ENCODE assay signal across 8 cellular contexts in the genomic region with DNA sequence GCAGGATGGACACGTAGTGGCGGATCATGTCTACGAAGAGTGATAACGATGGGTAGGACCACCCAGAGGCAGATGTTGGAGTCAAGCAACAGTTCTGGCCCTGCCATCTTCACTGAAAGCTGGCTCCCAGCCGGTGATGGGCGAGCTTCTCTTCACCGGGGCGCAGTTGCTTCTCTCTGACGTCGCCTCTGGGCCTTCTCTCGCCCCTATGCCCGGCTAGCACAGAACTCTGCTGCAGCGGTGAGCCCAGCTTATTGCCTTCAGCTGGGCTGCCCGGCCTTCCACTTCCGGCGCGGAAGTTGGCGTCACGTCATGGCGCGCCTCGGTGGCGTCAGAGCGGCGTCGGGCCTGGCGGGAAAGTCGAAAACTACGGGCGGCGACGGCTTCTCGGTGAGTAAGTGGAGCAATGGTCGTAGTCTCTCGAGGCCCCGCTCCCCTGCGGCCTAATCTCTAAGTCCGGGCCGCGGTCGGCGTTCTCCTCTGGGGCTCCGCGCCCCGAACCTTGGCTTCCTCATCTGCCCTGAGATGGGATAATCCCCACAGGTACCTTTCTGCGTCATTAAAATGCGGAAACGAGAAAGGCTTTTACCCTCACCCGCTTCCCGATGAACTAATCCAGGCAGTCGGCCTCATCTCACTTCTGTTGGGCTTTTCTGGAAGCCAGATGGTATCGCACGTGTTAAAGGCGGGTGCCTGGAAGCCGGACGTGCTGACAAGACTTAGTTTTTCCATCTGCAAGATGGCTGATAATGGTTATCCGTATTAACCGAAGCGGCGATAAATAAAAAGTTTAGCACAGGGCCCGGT. TPM values are rescaled to one million over a fixed set of nuclear protein-coding genes. Genes with fewer than 3 reads are reported as not detected.
DNase-seq lines count a peak whose midpoint lies in the region; ATAC-seq and TF ChIP-seq lines count a peak whose summit lies in the region.

Gene FANCD2, plus strand, starts transcription at position 354 of the 807 bp plus-strand sequence. CDS start 2,221 bp downstream, outside the sequence.

- H3F3A ChIP-seq in GM23338 (replicated peaks; ENCODE audit: low read depth): no peaks in the 10 kb centered on the region

- peaks cover 33% of the 10 kb centered on the region for H3K36me3 Mint-ChIP-seq in GM23338 (ENCODE audit: low read depth)
- H3K36me3 Mint-ChIP-seq in neural crest cell (ENCODE audit: low read depth): peaks cover 3% of the 10 kb centered on the region

- H3K27ac Mint-ChIP-seq in GM23338 (peak within 1 kb of the TSS; percentile 99), neural crest cell (ENCODE audit: unreplicated experiment) (peak within 1 kb of the TSS; percentile 96)

- H3K4me3 ChIP-seq in GM23338: peak within 1 kb of the TSS; percentile 71
- peak within 1 kb of the TSS; percentile 96 for H3K4me3 ChIP-seq in fibroblast of villous mesenchyme (ENCODE audit: low read depth, low read length)
- H3K4me3 ChIP-seq in stomach: peak within 1 kb of the TSS; percentile 65 to 98 (median 85)

- H2AFZ ChIP-seq in GM23338: peak within 1 kb of the TSS; percentile 87

- peak within 1 kb of the TSS; percentile 96 for H3K27ac ChIP-seq in GM23338 (ENCODE audit: low read depth)
- peak within 1 kb of the TSS; percentile 63 to 88 (median 79) for H3K27ac ChIP-seq in stomach

- peak within 1 kb of the TSS; percentile 89 for H3K9ac ChIP-seq in ES-I3 (ENCODE audit: low read depth, low read length)

- peak; percentile 91 for DNase-seq in GM23338 (ENCODE audit: low spot score)
- peak; percentile 74 to 78 for DNase-seq in Kasumi-1 (lab: John Stamatoyannopoulos, UW)
- peak; percentile 43 for DNase-seq in SHP77 treated with DMSO at 0.1 percent for 48 hours (lab: John Stamatoyannopoulos, UW)
- DNase-seq in activated gamma-delta T cell (lab: John Stamatoyannopoulos, UW): peak; percentile 86
- peak; percentile 91 for DNase-seq in fibroblast of villous mesenchyme (ENCODE audit: low read depth)
- peak; percentile 87 for DNase-seq in neural crest cell (ENCODE audit: low read depth, low spot score)
- DNase-seq in stomach: peak; percentile 92

- H3K9me3 Mint-ChIP-seq in GM23338 (no peaks in the 10 kb centered on the region), neural crest cell (no peaks in the 10 kb centered on the region)

- H3K9me3 ChIP-seq in ES-I3 (ENCODE audit: control insufficient read depth, insufficient read depth, low read length): no peaks in the 10 kb centered on the region
- H3K9me3 ChIP-seq in stomach: no peaks in the 10 kb centered on the region

- TF ChIP-seq CTCF in GM23338 (conservative IDR thresholded peaks at IDR 0.05; ENCODE audit: low read depth in 2 of 2) (no peak), fibroblast of villous mesenchyme (IDR thresholded peaks at IDR 0.05; ENCODE audit: insufficient read depth, low read depth, low read length) (no peak), neural crest cell (conservative IDR thresholded peaks at IDR 0.05) (peak; percentile 22), stomach (IDR thresholded peaks at IDR 0.05) (peak in 1 of 7 experiments; percentile 10)

- 0 out of 2 replicates have a peak, but pooled peaks cover 2% of the 10 kb centered on the region for H3K36me3 ChIP-seq in ES-I3 (ENCODE audit: insufficient read depth, low read length)
- H3K36me3 ChIP-seq in GM23338 (ENCODE audit: insufficient read depth): no peaks in the 10 kb centered on the region
- peaks cover 16 to 27% (median 27%) of the 10 kb centered on the region in 4 donors for H3K36me3 ChIP-seq in stomach

- H3K27me3 ChIP-seq in GM23338 (ENCODE audit: insufficient read depth) (no peaks in the 10 kb centered on the region), stomach (no peaks in the 10 kb centered on the region)

- TF ChIP-seq EP300 in stomach (IDR thresholded peaks at IDR 0.05): no peak

- H4K20me1 ChIP-seq in GM23338 (replicated peaks; ENCODE audit: insufficient read depth): no peaks in the 10 kb centered on the region

- H3K4me1 ChIP-seq in ES-I3 (ENCODE audit: insufficient read depth, low read length) (0 out of 2 replicates have a peak, but pooled peaks cover 5% of the 10 kb centered on the region), GM23338 (ENCODE audit: insufficient read depth) (peaks cover 6% of the 10 kb centered on the region), stomach (peaks cover 14 to 38% (median 34%) of the 10 kb centered on the region in 4 donors)

- H3K9me2 ChIP-seq in GM23338 (ENCODE audit: insufficient read depth): no peaks in the 10 kb centered on the region

- H3K79me2 ChIP-seq in GM23338 (replicated peaks; ENCODE audit: insufficient read depth): peaks cover 59% of the 10 kb centered on the region

- peaks cover 8% of the 10 kb centered on the region for H3K27me3 Mint-ChIP-seq in GM23338 (ENCODE audit: insufficient read depth, low read depth, poor library complexity)
- no peaks in the 10 kb centered on the region for H3K27me3 Mint-ChIP-seq in neural crest cell (ENCODE audit: low read depth)

- intact Hi-C loops in stomach (cut with DNase I; ENCODE audit: low total_unique reads): no loop called here

- peak; percentile 97 for ATAC-seq in GM23338

- H3K4me2 ChIP-seq in GM23338: peak within 1 kb of the TSS; percentile 88

- H3K4me3 Mint-ChIP-seq in GM23338 (peak within 1 kb of the TSS; percentile 99), neural crest cell (peak within 1 kb of the TSS; percentile 95)

- 0 to 1% (median 0%) methylated on average over 20 to 61 of the region's 61 CpGs for WGBS in stomach, 5 donors

- no peak for TF ChIP-seq POLR2A in stomach (IDR thresholded peaks at IDR 0.05)

- H3K4me1 Mint-ChIP-seq in GM23338 (peaks cover 5% of the 10 kb centered on the region; the same call in 2 of the 3 replicates), neural crest cell (peaks cover 24% of the 10 kb centered on the region)

TF ChIP-seq in GM23338, 12 proteins besides CTCF, POLR2A, EP300 and RAD21 (continues in another document):
- TF ChIP-seq CREB1 (CRISPR knock-in tag; IDR thresholded peaks at IDR 0.05; ENCODE audit: low read depth): peak; percentile 100
- no peak for TF ChIP-seq NANOG (IDR thresholded peaks at IDR 0.05; ENCODE audit: borderline replicate concordance)
- TF ChIP-seq, protein P1, sequence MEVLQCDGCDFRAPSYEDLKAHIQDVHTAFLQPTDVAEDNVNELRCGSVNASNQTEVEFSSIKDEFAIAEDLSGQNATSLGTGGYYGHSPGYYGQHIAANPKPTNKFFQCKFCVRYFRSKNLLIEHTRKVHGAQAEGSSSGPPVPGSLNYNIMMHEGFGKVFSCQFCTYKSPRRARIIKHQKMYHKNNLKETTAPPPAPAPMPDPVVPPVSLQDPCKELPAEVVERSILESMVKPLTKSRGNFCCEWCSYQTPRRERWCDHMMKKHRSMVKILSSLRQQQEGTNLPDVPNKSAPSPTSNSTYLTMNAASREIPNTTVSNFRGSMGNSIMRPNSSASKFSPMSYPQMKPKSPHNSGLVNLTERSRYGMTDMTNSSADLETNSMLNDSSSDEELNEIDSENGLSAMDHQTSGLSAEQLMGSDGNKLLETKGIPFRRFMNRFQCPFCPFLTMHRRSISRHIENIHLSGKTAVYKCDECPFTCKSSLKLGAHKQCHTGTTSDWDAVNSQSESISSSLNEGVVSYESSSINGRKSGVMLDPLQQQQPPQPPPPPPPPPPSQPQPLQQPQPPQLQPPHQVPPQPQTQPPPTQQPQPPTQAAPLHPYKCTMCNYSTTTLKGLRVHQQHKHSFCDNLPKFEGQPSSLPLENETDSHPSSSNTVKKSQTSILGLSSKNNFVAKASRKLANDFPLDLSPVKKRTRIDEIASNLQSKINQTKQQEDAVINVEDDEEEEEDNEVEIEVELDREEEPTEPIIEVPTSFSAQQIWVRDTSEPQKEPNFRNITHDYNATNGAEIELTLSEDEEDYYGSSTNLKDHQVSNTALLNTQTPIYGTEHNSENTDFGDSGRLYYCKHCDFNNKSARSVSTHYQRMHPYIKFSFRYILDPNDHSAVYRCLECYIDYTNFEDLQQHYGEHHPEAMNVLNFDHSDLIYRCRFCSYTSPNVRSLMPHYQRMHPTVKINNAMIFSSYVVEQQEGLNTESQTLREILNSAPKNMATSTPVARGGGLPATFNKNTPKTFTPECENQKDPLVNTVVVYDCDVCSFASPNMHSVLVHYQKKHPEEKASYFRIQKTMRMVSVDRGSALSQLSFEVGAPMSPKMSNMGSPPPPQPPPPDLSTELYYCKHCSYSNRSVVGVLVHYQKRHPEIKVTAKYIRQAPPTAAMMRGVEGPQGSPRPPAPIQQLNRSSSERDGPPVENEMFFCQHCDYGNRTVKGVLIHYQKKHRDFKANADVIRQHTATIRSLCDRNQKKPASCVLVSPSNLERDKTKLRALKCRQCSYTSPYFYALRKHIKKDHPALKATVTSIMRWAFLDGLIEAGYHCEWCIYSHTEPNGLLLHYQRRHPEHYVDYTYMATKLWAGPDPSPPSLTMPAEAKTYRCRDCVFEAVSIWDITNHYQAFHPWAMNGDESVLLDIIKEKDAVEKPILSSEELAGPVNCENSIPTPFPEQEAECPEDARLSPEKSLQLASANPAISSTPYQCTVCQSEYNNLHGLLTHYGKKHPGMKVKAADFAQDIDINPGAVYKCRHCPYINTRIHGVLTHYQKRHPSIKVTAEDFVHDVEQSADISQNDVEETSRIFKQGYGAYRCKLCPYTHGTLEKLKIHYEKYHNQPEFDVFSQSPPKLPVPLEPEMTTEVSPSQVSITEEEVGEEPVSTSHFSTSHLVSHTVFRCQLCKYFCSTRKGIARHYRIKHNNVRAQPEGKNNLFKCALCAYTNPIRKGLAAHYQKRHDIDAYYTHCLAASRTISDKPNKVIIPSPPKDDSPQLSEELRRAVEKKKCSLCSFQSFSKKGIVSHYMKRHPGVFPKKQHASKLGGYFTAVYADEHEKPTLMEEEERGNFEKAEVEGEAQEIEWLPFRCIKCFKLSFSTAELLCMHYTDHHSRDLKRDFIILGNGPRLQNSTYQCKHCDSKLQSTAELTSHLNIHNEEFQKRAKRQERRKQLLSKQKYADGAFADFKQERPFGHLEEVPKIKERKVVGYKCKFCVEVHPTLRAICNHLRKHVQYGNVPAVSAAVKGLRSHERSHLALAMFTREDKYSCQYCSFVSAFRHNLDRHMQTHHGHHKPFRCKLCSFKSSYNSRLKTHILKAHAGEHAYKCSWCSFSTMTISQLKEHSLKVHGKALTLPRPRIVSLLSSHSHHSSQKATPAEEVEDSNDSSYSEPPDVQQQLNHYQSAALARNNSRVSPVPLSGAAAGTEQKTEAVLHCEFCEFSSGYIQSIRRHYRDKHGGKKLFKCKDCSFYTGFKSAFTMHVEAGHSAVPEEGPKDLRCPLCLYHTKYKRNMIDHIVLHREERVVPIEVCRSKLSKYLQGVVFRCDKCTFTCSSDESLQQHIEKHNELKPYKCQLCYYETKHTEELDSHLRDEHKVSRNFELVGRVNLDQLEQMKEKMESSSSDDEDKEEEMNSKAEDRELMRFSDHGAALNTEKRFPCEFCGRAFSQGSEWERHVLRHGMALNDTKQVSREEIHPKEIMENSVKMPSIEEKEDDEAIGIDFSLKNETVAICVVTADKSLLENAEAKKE (CRISPR knock-in tag; IDR thresholded peaks at IDR 0.05): no peak

RNA-seq across cellular contexts. Expression of gene FANCD2, which starts in this region (rescaled TPM):
- total RNA-seq in GM23338 (2014; rRNA removed; shearing (Covaris generic)): 71.6 and 94.4 TPM in 2 replicates
- polyA plus RNA-seq in GM23338 (2016; fragmentation: Nextera tagmentation; extraction: Ambion mirVana): 59.5 and 61.5 TPM in 2 replicates
- 15.5 and 23.3 TPM in 2 replicates for total RNA-seq in fibroblast of villous mesenchyme
- total RNA-seq in neural crest cell: 65.4 and 67.9 TPM in 2 replicates
- 10 to 100 TPM in 1 of 5 donors, 1 to 10 TPM in 4; 1.3 to 21.1 (median 6.1) TPM for total RNA-seq in stomach
- 1 to 10 TPM in 2 of 3 donors, under 1 TPM in 1; 0.61 to 6.3 (median 5.3) TPM for polyA plus RNA-seq in stomach

Comparison
In these comparisons a context has a peak if more than half of its experiments do, and no peak if none do; other contexts are left out.
1. Peak in every context shown above with its lines: DNase-seq, ATAC-seq, H3K4me3 ChIP-seq and H3K27ac ChIP-seq.